16 cellular contexts compared by ENCODE assay signal in the genomic region with DNA sequence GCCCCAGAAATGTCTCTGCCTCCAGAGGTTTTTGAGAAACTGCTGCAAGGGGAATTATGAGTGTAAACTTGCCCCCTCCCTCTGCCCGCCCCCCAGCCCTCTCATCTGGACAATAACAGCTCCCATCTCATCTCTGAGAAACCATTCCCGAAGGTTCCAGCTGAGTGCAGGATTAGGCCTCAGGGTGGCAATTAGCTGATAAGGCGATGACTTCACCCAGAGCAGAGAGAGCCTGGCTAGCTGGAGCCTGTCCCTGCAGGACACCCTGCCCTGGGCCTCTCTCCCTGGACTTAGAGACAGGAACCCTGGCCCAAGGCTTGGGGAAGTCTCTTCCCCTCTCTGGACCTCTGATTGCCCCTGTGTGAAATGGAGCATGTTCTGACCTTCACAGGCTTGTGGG. TPM values are rescaled to one million over a fixed set of nuclear protein-coding genes. Genes with fewer than 3 reads are reported as not detected.
DNase-seq lines count a peak whose midpoint lies in the region; ATAC-seq and TF ChIP-seq lines count a peak whose summit lies in the region.
"Had no signal": no experiment of that assay in that cellular context is flagged by ENCODE, and none has a peak within 500 bp of the region (broad histone marks: within the 10 kb centered on the region; RNA-seq: fewer than 3 reads in every experiment).

No MANE protein-coding gene starts in this region.

- H3K9me3 ChIP-seq in WERI-Rb-1 (ENCODE audit: severe bottlenecking) (no peaks in the 10 kb centered on the region), smooth muscle cell (replicated peaks; ENCODE audit: low read depth) (no peaks in the 10 kb centered on the region)
- H3K9me3 ChIP-seq: gastrocnemius medialis, pancreas had no signal

- H3K4me3 ChIP-seq in WERI-Rb-1 (ENCODE audit: low read depth, low read length) (no peak overlapping the region), smooth muscle cell (no peak overlapping the region)
- H3K4me3 ChIP-seq: gastrocnemius medialis, pancreas had no signal

- intact Hi-C loops in left ventricle myocardium superior (cut with micrococcal nuclease): no loop called here

- DNase-seq in LoVo (ENCODE audit: low spot score) (peak; percentile 27), WERI-Rb-1 (peak; percentile 88), left ventricle myocardium superior (peak; percentile 36), smooth muscle cell (lab: John Stamatoyannopoulos, UW; ENCODE audit: unreplicated experiment) (peak; percentile 46), NCI-H1694 (lab: John Stamatoyannopoulos, UW) (no peak)
- DNase-seq in stimulated activated effector memory CD8-positive, alpha-beta T cell treated with anti-CD3 and anti-CD28 coated beads, Interleukin-12 subunit alpha, Interleukin-12 subunit beta, amount 100 ng/mL, for 72 hours (ENCODE audit: low spot score in 2 of 2): no peak
- DNase-seq: activated CD8-positive, alpha-beta memory T cell treated with anti-CD3 and anti-CD28 coated beads for 24 hours; CD8-positive, alpha-beta memory T cell; gastrocnemius medialis; pancreas had no signal

- H3K4me1 Mint-ChIP-seq in stimulated activated effector memory CD8-positive, alpha-beta T cell treated with anti-CD3 and anti-CD28 coated beads, Interleukin-12 subunit alpha, Interleukin-12 subunit beta, amount 100 ng/mL, for 72 hours: no peaks in the 10 kb centered on the region
- H3K4me1 Mint-ChIP-seq: activated naive CD4-positive, alpha-beta T cell treated with anti-CD3 and anti-CD28 coated beads, Interleukin-2, amount 50 U/mL, for 24 hours had no signal

- no peaks in the 10 kb centered on the region for H3K9me3 Mint-ChIP-seq in stimulated activated effector memory CD8-positive, alpha-beta T cell treated with anti-CD3 and anti-CD28 coated beads, Interleukin-12 subunit alpha, Interleukin-12 subunit beta, amount 100 ng/mL, for 72 hours
- H3K9me3 Mint-ChIP-seq: activated naive CD4-positive, alpha-beta T cell treated with anti-CD3 and anti-CD28 coated beads, Interleukin-2, amount 50 U/mL, for 24 hours; CD8-positive, alpha-beta memory T cell; dendritic cell treated with granulocyte-macrophage colony-stimulating factor and Interleukin-4, amounts not matched to agents 40 ng/mL and 50 ng/mL, for 4 days; stimulated activated naive CD8-positive, alpha-beta T cell treated with anti-CD3 and anti-CD28 coated beads, Interleukin-15, Interleukin-2, amounts not matched to agents 100 ng/mL and 50 ng/mL, for 24 hours; T-helper 1 cell treated with Interleukin-12 subunit alpha and Interleukin-12 subunit beta and Interleukin-4 antibody, amounts not matched to agents 30 μg/mL and 1 μg/mL, for 36 hours had no signal

- H3K36me3 ChIP-seq in WERI-Rb-1: no peaks in the 10 kb centered on the region
- H3K36me3 ChIP-seq in smooth muscle cell (ENCODE audit: low read depth): no peaks in the 10 kb centered on the region
- H3K36me3 ChIP-seq: gastrocnemius medialis, pancreas had no signal

- H3F3A ChIP-seq in smooth muscle cell (ENCODE audit: low read depth): peaks cover 35% of the 10 kb centered on the region

- no peak overlapping the region for H3K27ac Mint-ChIP-seq in stimulated activated effector memory CD8-positive, alpha-beta T cell treated with anti-CD3 and anti-CD28 coated beads, Interleukin-12 subunit alpha, Interleukin-12 subunit beta, amount 100 ng/mL, for 72 hours
- H3K27ac Mint-ChIP-seq: activated naive CD4-positive, alpha-beta T cell treated with anti-CD3 and anti-CD28 coated beads, Interleukin-2, amount 50 U/mL, for 24 hours; CD8-positive, alpha-beta memory T cell; dendritic cell treated with granulocyte-macrophage colony-stimulating factor and Interleukin-4, amounts not matched to agents 40 ng/mL and 50 ng/mL, for 4 days; stimulated activated naive CD8-positive, alpha-beta T cell treated with anti-CD3 and anti-CD28 coated beads, Interleukin-15, Interleukin-2, amounts not matched to agents 100 ng/mL and 50 ng/mL, for 24 hours; T-helper 1 cell treated with Interleukin-12 subunit alpha and Interleukin-12 subunit beta and Interleukin-4 antibody, amounts not matched to agents 30 μg/mL and 1 μg/mL, for 36 hours had no signal

- no peaks in the 10 kb centered on the region for H4K20me1 ChIP-seq in smooth muscle cell (ENCODE audit: low read depth)

- peak overlapping the region; percentile 54 for H3K4me2 ChIP-seq in smooth muscle cell

- TF ChIP-seq CTCF in WERI-Rb-1 (IDR thresholded peaks at IDR 0.05; ENCODE audit: low read depth, low read length): no peak
- TF ChIP-seq CTCF in smooth muscle cell (IDR thresholded peaks at IDR 0.05; ENCODE audit: borderline replicate concordance, insufficient read depth, poor library complexity, severe bottlenecking): no peak

- H3K4me1 ChIP-seq in smooth muscle cell (ENCODE audit: low read depth): peaks cover 21% of the 10 kb centered on the region
- H3K4me1 ChIP-seq: pancreas had no signal

- H3K27me3 ChIP-seq in WERI-Rb-1 (ENCODE audit: insufficient read depth, low read depth, severe bottlenecking) (no peaks in the 10 kb centered on the region), smooth muscle cell (ENCODE audit: low read depth) (no peaks in the 10 kb centered on the region)
- H3K27me3 ChIP-seq: pancreas had no signal

- WGBS in smooth muscle cell (ENCODE audit: low lambda C conversion rate): 6% methylated on average over 3 of the region's 3 CpGs

- H2AFZ ChIP-seq in smooth muscle cell (ENCODE audit: low read depth): no peak overlapping the region

- ATAC-seq in left ventricle myocardium superior (peak; percentile 89), HG02642 (IDR thresholded peaks at IDR 0.05; ENCODE audit: poor library complexity, unreplicated experiment) (no peak)
- ATAC-seq in stimulated activated effector memory CD8-positive, alpha-beta T cell treated with anti-CD3 and anti-CD28 coated beads, Interleukin-12 subunit alpha, Interleukin-12 subunit beta, amount 100 ng/mL, for 72 hours: no peak
- ATAC-seq: gastrocnemius medialis, left lobe of liver had no signal

- H3K27ac ChIP-seq in WERI-Rb-1 (peak overlapping the region; percentile 77), smooth muscle cell (ENCODE audit: low read depth) (peak overlapping the region; percentile 84)
- H3K27ac ChIP-seq: gastrocnemius medialis, pancreas had no signal

- peak overlapping the region; percentile 36 for H3K9ac ChIP-seq in smooth muscle cell (ENCODE audit: low read depth)

- H3K36me3 Mint-ChIP-seq in stimulated activated effector memory CD8-positive, alpha-beta T cell treated with anti-CD3 and anti-CD28 coated beads, Interleukin-12 subunit alpha, Interleukin-12 subunit beta, amount 100 ng/mL, for 72 hours: no peaks in the 10 kb centered on the region
- H3K36me3 Mint-ChIP-seq: activated naive CD4-positive, alpha-beta T cell treated with anti-CD3 and anti-CD28 coated beads, Interleukin-2, amount 50 U/mL, for 24 hours had no signal

- no peaks in the 10 kb centered on the region for H3K79me2 ChIP-seq in smooth muscle cell (ENCODE audit: low read depth)

- H3K4me3 Mint-ChIP-seq in stimulated activated effector memory CD8-positive, alpha-beta T cell treated with anti-CD3 and anti-CD28 coated beads, Interleukin-12 subunit alpha, Interleukin-12 subunit beta, amount 100 ng/mL, for 72 hours: no peak overlapping the region
- H3K4me3 Mint-ChIP-seq: activated naive CD4-positive, alpha-beta T cell treated with anti-CD3 and anti-CD28 coated beads, Interleukin-2, amount 50 U/mL, for 24 hours; CD8-positive, alpha-beta memory T cell; dendritic cell treated with granulocyte-macrophage colony-stimulating factor and Interleukin-4, amounts not matched to agents 40 ng/mL and 50 ng/mL, for 4 days; stimulated activated naive CD8-positive, alpha-beta T cell treated with anti-CD3 and anti-CD28 coated beads, Interleukin-15, Interleukin-2, amounts not matched to agents 100 ng/mL and 50 ng/mL, for 24 hours; T-helper 1 cell treated with Interleukin-12 subunit alpha and Interleukin-12 subunit beta and Interleukin-4 antibody, amounts not matched to agents 30 μg/mL and 1 μg/mL, for 36 hours had no signal

RNA-seq across cellular contexts. Expression of gene HAND1, which starts 45.7 kb away (rescaled TPM):
- 37.8 TPM for total RNA-seq in left ventricle myocardium superior
- total RNA-seq in smooth muscle cell: 25.2 and 36.3 TPM in 2 replicates
- polyA plus RNA-seq in smooth muscle cell: 18.2 and 68.4 TPM in 2 replicates
- total RNA-seq: CD8-positive, alpha-beta memory T cell; gastrocnemius medialis; left lobe of liver had no signal
- polyA plus RNA-seq: CD8-positive, alpha-beta memory T cell; pancreas had no signal

Comparison
In these comparisons a context has a peak if more than half of its experiments do, and no peak if none do; other contexts are left out.
1. DNase-seq: peak in LoVo (single experiment), WERI-Rb-1 (single experiment), left ventricle myocardium superior (single experiment) and smooth muscle cell (single experiment); none in NCI-H1694 (single experiment) and stimulated activated effector memory CD8-positive, alpha-beta T cell treated with anti-CD3 and anti-CD28 coated beads, Interleukin-12 subunit alpha, Interleukin-12 subunit beta, amount 100 ng/mL, for 72 hours (0 of 2).